In the genomic region with DNA sequence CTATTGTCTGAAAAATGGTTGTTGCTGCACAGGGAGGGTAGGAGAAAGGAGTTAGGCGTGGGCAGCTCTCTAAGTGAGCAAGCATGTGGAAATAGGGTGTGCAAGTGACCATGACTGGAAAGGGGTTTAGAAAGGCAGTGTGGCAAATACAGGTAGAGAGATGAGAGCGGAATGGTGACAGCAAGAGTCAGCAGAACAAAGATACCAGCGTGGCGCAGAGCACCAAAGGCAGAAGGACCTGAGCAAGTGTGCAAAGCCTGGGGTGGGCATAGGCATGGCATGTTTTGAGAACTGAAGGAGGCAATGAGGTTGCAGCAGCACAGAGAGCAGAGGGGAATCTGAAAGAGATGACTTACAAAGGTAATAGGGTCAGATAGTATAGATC, we compare ENCODE assay signal across 27 cellular contexts.
"Had no signal": no experiment of that assay in that cellular context is flagged by ENCODE, and none has a peak within 500 bp of the region (broad histone marks: within the 10 kb centered on the region; RNA-seq: fewer than 3 reads in every experiment).

No MANE protein-coding gene starts in this region.

- H3K4me3 ChIP-seq: colonic mucosa, esophagus muscularis mucosa, gastroesophageal sphincter, heart right ventricle, left ventricle myocardium inferior, lower lobe of right lung, ovary, right lobe of liver, suprapubic skin, thyroid gland, upper lobe of left lung had no signal

- H3K4me1 ChIP-seq: colonic mucosa, gastroesophageal sphincter, lower lobe of right lung, suprapubic skin had no signal

- H3K27me3 Mint-ChIP-seq: dendritic cell treated with granulocyte-macrophage colony-stimulating factor and Interleukin-4, amounts not matched to agents 40 ng/mL and 50 ng/mL, for 4 days had no signal

- H3K4me3 Mint-ChIP-seq: dendritic cell treated with granulocyte-macrophage colony-stimulating factor and Interleukin-4, amounts not matched to agents 40 ng/mL and 50 ng/mL, for 4 days; endodermal cell; natural killer cell; stimulated activated naive CD8-positive, alpha-beta T cell treated with anti-CD3 and anti-CD28 coated beads, Interleukin-15, amount 100 ng/mL, for 72 hours had no signal

- H3K9me3 ChIP-seq: colonic mucosa, suprapubic skin, thyroid gland had no signal

- H3K36me3 ChIP-seq: colonic mucosa, ovary had no signal

- H3K4me1 Mint-ChIP-seq: natural killer cell; stimulated activated naive CD8-positive, alpha-beta T cell treated with anti-CD3 and anti-CD28 coated beads, Interleukin-15, amount 100 ng/mL, for 72 hours had no signal

- H3K27ac Mint-ChIP-seq: dendritic cell treated with granulocyte-macrophage colony-stimulating factor and Interleukin-4, amounts not matched to agents 40 ng/mL and 50 ng/mL, for 4 days; natural killer cell; stimulated activated naive CD8-positive, alpha-beta T cell treated with anti-CD3 and anti-CD28 coated beads, Interleukin-15, amount 100 ng/mL, for 72 hours had no signal

- H3K36me3 Mint-ChIP-seq: natural killer cell had no signal

- ATAC-seq: foreskin keratinocyte; gastroesophageal sphincter; heart right ventricle; left colon; lower lobe of right lung; natural killer cell; right lobe of liver; stimulated activated naive CD8-positive, alpha-beta T cell treated with anti-CD3 and anti-CD28 coated beads, Interleukin-15, amount 100 ng/mL, for 72 hours had no signal

- DNase-seq: colonic mucosa; effector CD8-positive, alpha-beta T cell; endodermal cell; foreskin keratinocyte; heart right ventricle; hippocampal formation; kidney glomerular epithelial cell; left colon; left ventricle myocardium inferior; lower lobe of right lung; natural killer cell; occipital lobe; ovary; right lobe of liver; small intestine; stimulated activated CD4-positive, alpha-beta T cell treated with anti-CD3 and anti-CD28 coated beads, Interleukin-12 subunit alpha, Interleukin-12 subunit beta, amount 100 ng/mL, for 4 hours; stimulated activated CD4-positive, alpha-beta T cell treated with anti-CD3 and anti-CD28 coated beads, Interleukin-1b, Interleukin-23, amount 100 ng/mL, for 48 hours; stimulated activated CD4-positive, alpha-beta T cell treated with anti-CD3 and anti-CD28 coated beads, Interleukin-4, amount 100 ng/mL, for 1 hour; stimulated activated CD8-positive, alpha-beta memory T cell treated with anti-CD3 and anti-CD28 coated beads, Interleukin-4, amount 100 ng/mL, for 48 hours; stimulated activated naive CD4-positive, alpha-beta T cell; stimulated activated naive CD8-positive, alpha-beta T cell treated with anti-CD3 and anti-CD28 coated beads, Interleukin-15, amount 100 ng/mL, for 72 hours; thyroid gland; upper lobe of left lung had no signal

- H3K27ac ChIP-seq: colonic mucosa, esophagus muscularis mucosa, foreskin keratinocyte, gastroesophageal sphincter, heart right ventricle, left ventricle myocardium inferior, lower lobe of right lung, ovary, right lobe of liver, suprapubic skin, thyroid gland, upper lobe of left lung had no signal

- H3K9me3 Mint-ChIP-seq: natural killer cell had no signal

- H3K27me3 ChIP-seq: colonic mucosa, esophagus muscularis mucosa, foreskin keratinocyte, gastroesophageal sphincter, heart right ventricle, ovary, right lobe of liver, suprapubic skin, thyroid gland, upper lobe of left lung had no signal
